In the genomic region with DNA sequence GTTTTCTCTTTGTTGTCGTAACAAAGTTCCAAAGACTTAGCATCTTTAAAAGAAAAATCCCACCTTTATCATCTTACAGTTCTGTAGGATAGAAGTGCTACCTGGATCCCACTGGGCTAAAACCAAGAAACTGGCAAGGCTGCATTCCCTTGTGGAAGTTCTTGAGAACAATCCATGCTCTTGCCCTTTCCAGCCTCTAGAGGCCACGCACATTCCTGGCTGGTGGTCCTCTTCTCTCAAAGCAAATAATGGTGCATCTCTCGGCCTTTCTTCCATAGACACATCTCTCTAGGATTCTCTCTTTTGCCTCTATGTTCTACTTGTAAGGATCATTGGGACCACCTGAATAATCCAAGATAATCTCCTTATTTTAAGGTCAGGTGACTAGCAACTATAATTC, we compare ENCODE assay signal across 28 cellular contexts.
"Had no signal": no experiment of that assay in that cellular context is flagged by ENCODE, and none has a peak within 500 bp of the region (broad histone marks: within the 10 kb centered on the region; RNA-seq: fewer than 3 reads in every experiment).

No MANE protein-coding gene starts in this region.

- H3K27me3 ChIP-seq: stomach, suprapubic skin, testis, thyroid gland, tibial artery, tibial nerve, transverse colon, upper lobe of left lung, upper lobe of right lung, uterus, vagina had no signal

- H3K36me3 Mint-ChIP-seq: stimulated activated effector memory CD8-positive, alpha-beta T cell treated with anti-CD3 and anti-CD28 coated beads, Interleukin-12 subunit alpha, Interleukin-12 subunit beta, amount 100 ng/mL, for 72 hours; stimulated activated memory B cell treated with anti-CD40 and anti-IgM and Interleukin-4, amounts not matched to agents 10 μg/mL and 1 μg/mL and 100 μg/mL, for 72 hours; stimulated activated naive B cell treated with anti-CD40 and anti-IgM and Interleukin-4, amounts not matched to agents 10 μg/mL and 1 μg/mL and 100 μg/mL, for 72 hours; type B pancreatic cell had no signal

- H3K27me3 Mint-ChIP-seq: stimulated activated memory B cell treated with anti-CD40 and anti-IgM and Interleukin-4, amounts not matched to agents 10 μg/mL and 1 μg/mL and 100 μg/mL, for 72 hours; stimulated activated naive B cell treated with anti-CD40 and anti-IgM and Interleukin-4, amounts not matched to agents 10 μg/mL and 1 μg/mL and 100 μg/mL, for 72 hours; type B pancreatic cell had no signal

- H3K36me3 ChIP-seq: stomach, suprapubic skin, thoracic aorta, thyroid gland, tibial artery, tibial nerve, transverse colon, upper lobe of left lung, upper lobe of right lung, uterus, vagina had no signal

- DNase-seq: stimulated activated CD4-positive, alpha-beta T cell treated with anti-CD3 and anti-CD28 coated beads, Interleukin-2, amount 100 ng/mL, for 48 hours; stimulated activated CD4-positive, alpha-beta T cell treated with anti-CD3 and anti-CD28 coated beads, Interleukin-4, amount 100 ng/mL, for 1 hour; stimulated activated CD4-positive, alpha-beta T cell treated with anti-CD3 and anti-CD28 coated beads, Interleukin-4, amount 100 ng/mL, for 24 hours; stimulated activated CD4-positive, alpha-beta T cell treated with anti-CD3 and anti-CD28 coated beads, Interleukin-4, amount 100 ng/mL, for 4 hours; stimulated activated CD8-positive, alpha-beta memory T cell treated with anti-CD3 and anti-CD28 coated beads, Interleukin-4, amount 100 ng/mL, for 48 hours; stimulated activated naive B cell treated with anti-CD40 and anti-IgM and Interleukin-4, amounts not matched to agents 10 μg/mL and 1 μg/mL and 100 μg/mL, for 72 hours; stimulated activated naive CD4-positive, alpha-beta T cell; stimulated activated naive CD4-positive, alpha-beta T cell treated with Interleukin-2 at 50 U/mL for 16 hours; stimulated activated naive CD8-positive, alpha-beta T cell treated with anti-CD3 and anti-CD28 coated beads, Interleukin-15, amount 100 ng/mL, for 72 hours; stimulated activated naive CD8-positive, alpha-beta T cell treated with anti-CD3 and anti-CD28 coated beads, Interleukin-15, Interleukin-2, amounts not matched to agents 100 U/mL and 50 U/mL, for 24 hours; stomach; substantia nigra; testis; thyroid gland; tibial artery; transverse colon; trophoblast cell; upper lobe of left lung; upper lobe of right lung; uterus had no signal

- H3K4me3 Mint-ChIP-seq: stimulated activated effector memory CD8-positive, alpha-beta T cell treated with anti-CD3 and anti-CD28 coated beads, Interleukin-12 subunit alpha, Interleukin-12 subunit beta, amount 100 ng/mL, for 72 hours; stimulated activated memory B cell treated with anti-CD40 and anti-IgM and Interleukin-4, amounts not matched to agents 10 μg/mL and 1 μg/mL and 100 μg/mL, for 72 hours; stimulated activated naive B cell treated with anti-CD40 and anti-IgM and Interleukin-4, amounts not matched to agents 10 μg/mL and 1 μg/mL and 100 μg/mL, for 72 hours; stimulated activated naive CD8-positive, alpha-beta T cell treated with anti-CD3 and anti-CD28 coated beads, Interleukin-15, amount 100 ng/mL, for 72 hours; stimulated activated naive CD8-positive, alpha-beta T cell treated with anti-CD3 and anti-CD28 coated beads, Interleukin-15, Interleukin-2, amounts not matched to agents 100 ng/mL and 50 ng/mL, for 24 hours; type B pancreatic cell had no signal

- H3K9me3 ChIP-seq: stomach, suprapubic skin, testis, thoracic aorta, thyroid gland, tibial artery, tibial nerve, transverse colon, upper lobe of left lung, upper lobe of right lung, uterus, vagina had no signal

- H3K4me1 Mint-ChIP-seq: stimulated activated effector memory CD8-positive, alpha-beta T cell treated with anti-CD3 and anti-CD28 coated beads, Interleukin-12 subunit alpha, Interleukin-12 subunit beta, amount 100 ng/mL, for 72 hours; stimulated activated memory B cell treated with anti-CD40 and anti-IgM and Interleukin-4, amounts not matched to agents 10 μg/mL and 1 μg/mL and 100 μg/mL, for 72 hours; stimulated activated naive B cell treated with anti-CD40 and anti-IgM and Interleukin-4, amounts not matched to agents 10 μg/mL and 1 μg/mL and 100 μg/mL, for 72 hours; stimulated activated naive CD8-positive, alpha-beta T cell treated with anti-CD3 and anti-CD28 coated beads, Interleukin-15, amount 100 ng/mL, for 72 hours had no signal

- H3K27ac Mint-ChIP-seq: stimulated activated effector memory CD8-positive, alpha-beta T cell treated with anti-CD3 and anti-CD28 coated beads, Interleukin-12 subunit alpha, Interleukin-12 subunit beta, amount 100 ng/mL, for 72 hours; stimulated activated memory B cell treated with anti-CD40 and anti-IgM and Interleukin-4, amounts not matched to agents 10 μg/mL and 1 μg/mL and 100 μg/mL, for 72 hours; stimulated activated naive B cell treated with anti-CD40 and anti-IgM and Interleukin-4, amounts not matched to agents 10 μg/mL and 1 μg/mL and 100 μg/mL, for 72 hours; stimulated activated naive CD8-positive, alpha-beta T cell treated with anti-CD3 and anti-CD28 coated beads, Interleukin-15, amount 100 ng/mL, for 72 hours; stimulated activated naive CD8-positive, alpha-beta T cell treated with anti-CD3 and anti-CD28 coated beads, Interleukin-15, Interleukin-2, amounts not matched to agents 100 ng/mL and 50 ng/mL, for 24 hours; type B pancreatic cell had no signal

- H3K4me1 ChIP-seq: stomach, suprapubic skin, testis, thyroid gland, tibial artery, tibial nerve, transverse colon, upper lobe of left lung, upper lobe of right lung, uterus, vagina had no signal

- H3K9me3 Mint-ChIP-seq: stimulated activated memory B cell treated with anti-CD40 and anti-IgM and Interleukin-4, amounts not matched to agents 10 μg/mL and 1 μg/mL and 100 μg/mL, for 72 hours; stimulated activated naive B cell treated with anti-CD40 and anti-IgM and Interleukin-4, amounts not matched to agents 10 μg/mL and 1 μg/mL and 100 μg/mL, for 72 hours; stimulated activated naive CD8-positive, alpha-beta T cell treated with anti-CD3 and anti-CD28 coated beads, Interleukin-15, amount 100 ng/mL, for 72 hours; stimulated activated naive CD8-positive, alpha-beta T cell treated with anti-CD3 and anti-CD28 coated beads, Interleukin-15, Interleukin-2, amounts not matched to agents 100 ng/mL and 50 ng/mL, for 24 hours; type B pancreatic cell had no signal

- H3K27ac ChIP-seq: stomach, suprapubic skin, testis, thoracic aorta, thyroid gland, tibial artery, tibial nerve, transverse colon, upper lobe of left lung, upper lobe of right lung, uterus, vagina had no signal

- H3K4me3 ChIP-seq: stomach, suprapubic skin, testis, thoracic aorta, thyroid gland, tibial artery, tibial nerve, transverse colon, upper lobe of left lung, upper lobe of right lung, uterus, vagina had no signal

- ATAC-seq: stimulated activated effector memory CD8-positive, alpha-beta T cell treated with anti-CD3 and anti-CD28 coated beads, Interleukin-12 subunit alpha, Interleukin-12 subunit beta, amount 100 ng/mL, for 72 hours; stimulated activated memory B cell treated with anti-CD40 and anti-IgM and Interleukin-4, amounts not matched to agents 10 μg/mL and 1 μg/mL and 100 μg/mL, for 72 hours; stimulated activated naive B cell treated with anti-CD40 and anti-IgM and Interleukin-4, amounts not matched to agents 10 μg/mL and 1 μg/mL and 100 μg/mL, for 72 hours; stimulated activated naive CD8-positive, alpha-beta T cell treated with anti-CD3 and anti-CD28 coated beads, Interleukin-15, amount 100 ng/mL, for 72 hours; stimulated activated naive CD8-positive, alpha-beta T cell treated with anti-CD3 and anti-CD28 coated beads, Interleukin-15, Interleukin-2, amounts not matched to agents 100 U/mL and 50 U/mL, for 24 hours; upper lobe of right lung had no signal
